Comparison of ENCODE assay signal across 8 cellular contexts in genomic region chr7:75527224-75527722, GRCh38. TPM values are rescaled to one million over a fixed set of nuclear protein-coding genes. Genes with fewer than 3 reads are reported as not detected.
DNase-seq lines count a peak whose midpoint lies in the region; ATAC-seq, FAIRE-seq and TF ChIP-seq lines count a peak whose summit lies in the region.
"Not testable (repeated sequence)": the region's sequence is repeated elsewhere in the genome, so short reads cannot be mapped to it uniquely, and the experiment has no call there.

No MANE protein-coding gene starts in this region.

- H3K79me2 ChIP-seq in SU-DHL-6 (ENCODE audit: insufficient read depth, low read length) = peaks cover 28% of the 10 kb centered on the region

- not testable (repeated sequence) for H3K9me2 ChIP-seq in SU-DHL-6 (replicated peaks; ENCODE audit: insufficient read depth, low read length)

- H3K27ac Mint-ChIP-seq in Caco-2 (ENCODE audit: unreplicated experiment) (peak overlapping the region; percentile 91), IgD-negative memory B cell (peak overlapping the region in 2 of 3 donors; percentile 49 to 84)
- H3K27ac Mint-ChIP-seq in activated naive CD8-positive, alpha-beta T cell = peak overlapping the region; percentile 94

- H3K9ac ChIP-seq in SU-DHL-6 (ENCODE audit: low read length) = peak overlapping the region; percentile 93

- TF ChIP-seq CTCF in Caco-2 (IDR thresholded peaks at IDR 0.05; ENCODE audit: insufficient read depth in 1 of 2, low read depth in 1 of 2, low read length in 1 of 2, severe bottlenecking in 1 of 2, unreplicated experiment in 1 of 2); SU-DHL-6 (IDR thresholded peaks at IDR 0.05; ENCODE audit: insufficient read depth, low read length, poor library complexity, severe bottlenecking); epithelial cell of esophagus (IDR thresholded peaks at IDR 0.05; ENCODE audit: insufficient read depth, low read depth, low read length, missing control alignments); pancreas (IDR thresholded peaks at IDR 0.05): not testable (repeated sequence)

- H4K20me1 ChIP-seq in SU-DHL-6 (ENCODE audit: low read depth, low read length) = not testable (repeated sequence)

- H3K4me1 ChIP-seq in Caco-2 = not testable (repeated sequence)
- peaks cover 0 to 10% (median 4%) of the 10 kb centered on the region in 3 donors for H3K4me1 ChIP-seq in pancreas

- not testable (repeated sequence) for H3K27me3 ChIP-seq in Caco-2 (replicated peaks; ENCODE audit: control insufficient read depth, insufficient read depth, low read length); SU-DHL-6 (ENCODE audit: low read length); pancreas

- not testable (repeated sequence) for H3K36me3 ChIP-seq in Caco-2 (ENCODE audit: control insufficient read depth, insufficient read depth, low read length)
- H3K36me3 ChIP-seq in SU-DHL-6 (ENCODE audit: low read length) (peaks cover 15% of the 10 kb centered on the region), pancreas (peaks cover 3 to 16% (median 4%) of the 10 kb centered on the region in 3 donors)

- peaks cover 57% of the 10 kb centered on the region for H3K36me3 Mint-ChIP-seq in Caco-2 (ENCODE audit: insufficient read depth, unreplicated experiment)
- H3K36me3 Mint-ChIP-seq in IgD-negative memory B cell; activated naive CD8-positive, alpha-beta T cell: not testable (repeated sequence)

- peak overlapping the region; percentile 97 for H3K4me3 Mint-ChIP-seq in Caco-2 (ENCODE audit: unreplicated experiment)
- H3K4me3 Mint-ChIP-seq in IgD-negative memory B cell = peak overlapping the region; percentile 81 to 97 (median 89)
- peak overlapping the region; percentile 95 for H3K4me3 Mint-ChIP-seq in activated naive CD8-positive, alpha-beta T cell

- DNase-seq in Caco-2 = not testable (repeated sequence)
- DNase-seq in epithelial cell of esophagus (ENCODE audit: low read depth) (peak; percentile 7), left kidney (ENCODE audit: low read depth, low spot score) (peak; percentile 35), pancreas (peak in 3 of 6 donors; percentile 23 to 60 (median 26))

- peak overlapping the region; percentile 59 for H3K4me2 ChIP-seq in SU-DHL-6 (ENCODE audit: low read depth, low read length, poor library complexity, severe bottlenecking)

- not testable (repeated sequence) for FAIRE-seq in pancreas (lab: Jason Lieb, UNC)

- not testable (repeated sequence) for H3K9me3 ChIP-seq in Caco-2; SU-DHL-6 (ENCODE audit: insufficient read depth, low read length); pancreas

- H3K27ac ChIP-seq in SU-DHL-6 (ENCODE audit: low read depth, low read length) (peak overlapping the region; percentile 50), pancreas (peak overlapping the region; percentile 41 to 84 (median 70)), temporal lobe (ENCODE audit: low read depth, low read length) (peak overlapping the region; percentile 40)

- ATAC-seq in pancreas = peak in 1 of 4 donors; percentile 8

- not testable (repeated sequence) for H3K4me1 Mint-ChIP-seq in Caco-2 (ENCODE audit: low read depth, unreplicated experiment)
- H3K4me1 Mint-ChIP-seq in IgD-negative memory B cell = peaks cover 18 to 23% (median 19%) of the 10 kb centered on the region in 3 donors
- peaks cover 35% of the 10 kb centered on the region for H3K4me1 Mint-ChIP-seq in activated naive CD8-positive, alpha-beta T cell (ENCODE audit: low read depth)

- CTCF ChIA-PET in Caco-2 (lab: Charles Lee) = not testable (repeated sequence)

- not testable (repeated sequence) for H3K27me3 Mint-ChIP-seq in Caco-2 (ENCODE audit: insufficient read depth, unreplicated experiment); IgD-negative memory B cell; activated naive CD8-positive, alpha-beta T cell

- intact Hi-C loops in Caco-2 (cut with micrococcal nuclease; ENCODE audit: unreplicated experiment) = loop anchor here (5.0 kb wide), 1 partner anchor 115 kb away; no protein-coding TSS in a partner anchor
- intact Hi-C loops in pancreas (cut with DNase I) = not testable (repeated sequence)

- 0 to 1% methylated on average over 36 to 37 of the region's 37 CpGs for WGBS in pancreas, 2 donors

- not testable (repeated sequence) for H3K9me3 Mint-ChIP-seq in Caco-2 (ENCODE audit: unreplicated experiment); IgD-negative memory B cell; activated naive CD8-positive, alpha-beta T cell (ENCODE audit: low read depth)

- not testable (repeated sequence) for H2AFZ ChIP-seq in SU-DHL-6 (ENCODE audit: low read depth, low read length, severe bottlenecking)

- not testable (repeated sequence) for H3F3A ChIP-seq in SU-DHL-6 (ENCODE audit: insufficient read depth)

- H3K4me3 ChIP-seq in Caco-2 (ENCODE audit: low read depth, low read length) = peak overlapping the region; percentile 92
- H3K4me3 ChIP-seq in SU-DHL-6 (ENCODE audit: insufficient read depth, low read length, poor library complexity, severe bottlenecking) = peak overlapping the region; percentile 88
- H3K4me3 ChIP-seq in epithelial cell of esophagus (ENCODE audit: low read length) = peak overlapping the region; percentile 81
- H3K4me3 ChIP-seq in pancreas = peak overlapping the region; percentile 56 to 99 (median 94)

- POLR2A ChIA-PET in Caco-2 (lab: Charles Lee) = not testable (repeated sequence)

- not testable (repeated sequence) for BruUV-seq in Caco-2 (replicated peaks; lab: Mats Ljungman, UMichigan)

RNA-seq across cellular contexts. Expression of gene SPDYE5, which starts 35.2 kb away (rescaled TPM):
- total RNA-seq in Caco-2 (2022) = not detected in 2 replicates
- polyA plus RNA-seq in IgD-negative memory B cell = 0.24 TPM
- not detected for total RNA-seq in pancreas
- polyA plus RNA-seq in pancreas = under 1 TPM in 1 of 2 donors, not detected in 1; 0.09 TPM
- not detected for total RNA-seq in temporal lobe

RNA-seq across cellular contexts. Expression of gene POM121C, which starts 41.2 kb away (rescaled TPM):
- total RNA-seq in Caco-2 (2022) (68.9 and 74.6 TPM in 2 replicates), pancreas (10 to 100 TPM; 14.6 to 25.8 (median 18.7) TPM), temporal lobe (12.5 TPM)
- polyA plus RNA-seq in IgD-negative memory B cell (34.0 TPM), pancreas (10 to 100 TPM; 12.3 to 16.9 TPM)
